In genomic region chr20:2476742-2477615, GRCh38 we compare ENCODE assay signal across 20 cellular contexts. TPM values are rescaled to one million over a fixed set of nuclear protein-coding genes. Genes with fewer than 3 reads are reported as not detected.
DNase-seq lines count a peak whose midpoint lies in the region; ATAC-seq and TF ChIP-seq lines count a peak whose summit lies in the region.
"Had no signal": no experiment of that assay in that cellular context is flagged by ENCODE, and none has a peak within 500 bp of the region (broad histone marks: within the 10 kb centered on the region; RNA-seq: fewer than 3 reads in every experiment).

No MANE protein-coding gene starts in this region.

- no peaks in the 10 kb centered on the region for H3K9me2 ChIP-seq in DOHH2 (replicated peaks; ENCODE audit: control insufficient read depth, low read length)

- H3K4me1 ChIP-seq in DOHH2 (ENCODE audit: control insufficient read depth, low read length) = peaks cover 43% of the 10 kb centered on the region
- H3K4me1 ChIP-seq in right lobe of liver = peaks cover 0 to 16% (median 5%) of the 10 kb centered on the region in 4 donors
- no peaks in the 10 kb centered on the region for H3K4me1 ChIP-seq in prostate gland (replicated peaks)
- H3K4me1 ChIP-seq: body of pancreas, parathyroid adenoma had no signal

- peaks cover 34% of the 10 kb centered on the region for H3K4me1 Mint-ChIP-seq in HFFc6 (ENCODE audit: low read depth)

- H3K36me3 ChIP-seq in DOHH2 (ENCODE audit: control insufficient read depth, low read length) = peaks cover 21% of the 10 kb centered on the region
- peaks cover 3% of the 10 kb centered on the region for H3K36me3 ChIP-seq in WERI-Rb-1
- H3K36me3 ChIP-seq in right lobe of liver = peaks cover 0 to 2% (median under 1%) of the 10 kb centered on the region in 4 donors
- no peaks in the 10 kb centered on the region for H3K36me3 ChIP-seq in prostate gland

- DNase-seq in HFFc6 = no peak
- no peak for DNase-seq in WERI-Rb-1
- DNase-seq in right lobe of liver = no peak
- DNase-seq in prostate gland (ENCODE audit: low spot score) = no peak
- DNase-seq: activated CD4-positive, CD25-positive, alpha-beta regulatory T cell; activated CD8-positive, alpha-beta memory T cell treated with anti-CD3 and anti-CD28 coated beads, Interleukin-2, amount 10 ng/mL, durations not matched to agents 7 days and 5 days; activated naive CD4-positive, alpha-beta T cell treated with anti-CD3 and anti-CD28 coated beads, Interleukin-2, amount 10 ng/mL, durations not matched to agents 7 days and 5 days; body of pancreas; C1 segment of cervical spinal cord; left colon; NCI-H1105 treated with DMSO at 0.1 percent for 48 hours; NCI-H345; stimulated activated CD4-positive, alpha-beta T cell treated with anti-CD3 and anti-CD28 coated beads, Interleukin-15, amount 100 ng/mL, for 24 hours had no signal

- no peak overlapping the region for H3K4me3 Mint-ChIP-seq in HFFc6
- H3K4me3 Mint-ChIP-seq: activated CD8-positive, alpha-beta memory T cell treated with anti-CD3 and anti-CD28 coated beads, Interleukin-2, amount 10 ng/mL, durations not matched to agents 7 days and 5 days; activated naive CD4-positive, alpha-beta T cell treated with anti-CD3 and anti-CD28 coated beads, Interleukin-2, amount 10 ng/mL, durations not matched to agents 7 days and 5 days had no signal

- TF ChIP-seq POLR2A in right lobe of liver (IDR thresholded peaks at IDR 0.05) = no peak
- TF ChIP-seq POLR2A in prostate gland (IDR thresholded peaks at IDR 0.05) = no peak

- H3K9me3 ChIP-seq in DOHH2 (ENCODE audit: control insufficient read depth, insufficient read depth, low read length) (no peaks in the 10 kb centered on the region), WERI-Rb-1 (ENCODE audit: severe bottlenecking) (no peaks in the 10 kb centered on the region), right lobe of liver (no peaks in the 10 kb centered on the region), prostate gland (no peaks in the 10 kb centered on the region)
- H3K9me3 ChIP-seq: body of pancreas had no signal

- ATAC-seq in right lobe of liver (peak; percentile 54 to 80 (median 72)), GM19023 (IDR thresholded peaks at IDR 0.05; ENCODE audit: unreplicated experiment) (no peak), GM21619 (IDR thresholded peaks at IDR 0.05; ENCODE audit: unreplicated experiment) (no peak), HG02798 (IDR thresholded peaks at IDR 0.05; ENCODE audit: poor library complexity, unreplicated experiment) (no peak)
- ATAC-seq: activated CD8-positive, alpha-beta memory T cell treated with anti-CD3 and anti-CD28 coated beads, Interleukin-2, amount 10 ng/mL, durations not matched to agents 7 days and 5 days; body of pancreas; left colon; SK-N-SH treated with all-trans-retinoic acid at 6 μM for 48 hours had no signal

- no peaks in the 10 kb centered on the region for H4K20me1 ChIP-seq in DOHH2 (ENCODE audit: control insufficient read depth, insufficient read depth, low read depth, low read length)

- TF ChIP-seq CTCF in DOHH2 (IDR thresholded peaks at IDR 0.05; ENCODE audit: low read depth, low read length, poor library complexity, severe bottlenecking) (peak; percentile 52), HFFc6 (IDR thresholded peaks at IDR 0.05) (peak; percentile 35; the same call in 1 of the 2 replicates), WERI-Rb-1 (IDR thresholded peaks at IDR 0.05; ENCODE audit: low read depth, low read length) (peak; percentile 36; the same call in 1 of the 2 replicates), right lobe of liver (IDR thresholded peaks at IDR 0.05) (peak in 3 of 4 donors; percentile 25 to 58 (median 47)), prostate gland (IDR thresholded peaks at IDR 0.05) (no peak)

- H3K36me3 Mint-ChIP-seq in HFFc6 (ENCODE audit: low read depth) = peaks cover 39% of the 10 kb centered on the region

- peaks cover 18% of the 10 kb centered on the region for H3F3A ChIP-seq in DOHH2 (ENCODE audit: control insufficient read depth, insufficient read depth)

- H3K4me3 ChIP-seq in DOHH2 (ENCODE audit: low read length) (no peak overlapping the region), WERI-Rb-1 (ENCODE audit: low read depth, low read length) (no peak overlapping the region), right lobe of liver (no peak overlapping the region), prostate gland (no peak overlapping the region)
- H3K4me3 ChIP-seq: body of pancreas had no signal

- H3K4me2 ChIP-seq in DOHH2 (ENCODE audit: low read length) = no peak overlapping the region

- no peaks in the 10 kb centered on the region for H3K27me3 ChIP-seq in DOHH2 (ENCODE audit: control insufficient read depth, low read length)
- no peaks in the 10 kb centered on the region for H3K27me3 ChIP-seq in WERI-Rb-1 (ENCODE audit: insufficient read depth, low read depth, severe bottlenecking)
- no peaks in the 10 kb centered on the region for H3K27me3 ChIP-seq in right lobe of liver
- H3K27me3 ChIP-seq in prostate gland (replicated peaks; ENCODE audit: insufficient read depth) = no peaks in the 10 kb centered on the region
- H3K27me3 ChIP-seq: body of pancreas had no signal

- H3K27ac Mint-ChIP-seq in HFFc6 = no peak overlapping the region
- H3K27ac Mint-ChIP-seq: activated CD8-positive, alpha-beta memory T cell treated with anti-CD3 and anti-CD28 coated beads, Interleukin-2, amount 10 ng/mL, durations not matched to agents 7 days and 5 days; activated naive CD4-positive, alpha-beta T cell treated with anti-CD3 and anti-CD28 coated beads, Interleukin-2, amount 10 ng/mL, durations not matched to agents 7 days and 5 days had no signal

- no peaks in the 10 kb centered on the region; the same call in 1 of the 2 replicates for H3K27me3 Mint-ChIP-seq in HFFc6 (ENCODE audit: insufficient read depth)
- H3K27me3 Mint-ChIP-seq: activated CD8-positive, alpha-beta memory T cell treated with anti-CD3 and anti-CD28 coated beads, Interleukin-2, amount 10 ng/mL, durations not matched to agents 7 days and 5 days; activated naive CD4-positive, alpha-beta T cell treated with anti-CD3 and anti-CD28 coated beads, Interleukin-2, amount 10 ng/mL, durations not matched to agents 7 days and 5 days had no signal

- no peaks in the 10 kb centered on the region for H3K9me3 Mint-ChIP-seq in HFFc6

- peaks cover 13% of the 10 kb centered on the region for H3K79me2 ChIP-seq in DOHH2 (ENCODE audit: control insufficient read depth, low read length)
- H3K79me2 ChIP-seq: parathyroid adenoma had no signal

- 57% methylated on average over 5 of the region's 5 CpGs for WGBS in right lobe of liver (ENCODE audit: insufficient coverage, low coverage, low lambda C conversion rate, missing lambda C conversion rate)
- WGBS in prostate gland = 83% methylated on average over 5 of the region's 5 CpGs

- intact Hi-C loops in right lobe of liver (cut with DNase I) (no loop called here), prostate gland (cut with DNase I) (no loop called here)

- H3K27ac ChIP-seq in DOHH2 (ENCODE audit: low read depth, low read length) (no peak overlapping the region), WERI-Rb-1 (no peak overlapping the region), right lobe of liver (peak overlapping the region in 2 of 3 donors; percentile 58 to 62), prostate gland (no peak overlapping the region)
- H3K27ac ChIP-seq: body of pancreas, parathyroid adenoma had no signal

RNA-seq across cellular contexts. Expression of gene SNRPB, which starts 6.4 kb away (rescaled TPM):
- total RNA-seq in HFFc6 (2021; fragmentation: NEBNext Ultra II Directional; extraction: Animal tissue kit (Norgen Biotek cat#: 25700)) = 100 to 1,000 TPM; 155 to 240 (median 208) TPM
- total RNA-seq in right lobe of liver (100 to 1,000 TPM in 1 of 6 experiments, 10 to 100 TPM in 5; 25.4 to 105 (median 48.1) TPM), prostate gland (100 to 1,000 TPM; 215 to 294 TPM)

RNA-seq across cellular contexts. Expression of gene ZNF343, which starts 31.7 kb away (rescaled TPM):
- 1 to 10 TPM; 6.4 to 9.4 (median 8.8) TPM for total RNA-seq in HFFc6 (2021; fragmentation: NEBNext Ultra II Directional; extraction: Animal tissue kit (Norgen Biotek cat#: 25700))
- total RNA-seq in right lobe of liver (1 to 10 TPM; 3.9 to 7.3 (median 6.0) TPM), prostate gland (10 to 100 TPM in 1 of 2 donors, 1 to 10 TPM in 1; 8.0 to 10.4 TPM)

RNA-seq across cellular contexts. Expression of gene TMC2, which starts 59.4 kb away (rescaled TPM):
- total RNA-seq in HFFc6 (2021; fragmentation: NEBNext Ultra II Directional; extraction: Animal tissue kit (Norgen Biotek cat#: 25700)) = not detected
- total RNA-seq in right lobe of liver (not detected), prostate gland (under 1 TPM in 1 of 2 donors, not detected in 1; 0.23 TPM)
- total RNA-seq: activated CD8-positive, alpha-beta memory T cell treated with anti-CD3 and anti-CD28 coated beads, Interleukin-2, amount 10 ng/mL, durations not matched to agents 7 days and 5 days; dermis microvascular lymphatic vessel endothelial cell; left colon had no signal

Comparison
In these comparisons a context has a peak if more than half of its experiments do, and no peak if none do; other contexts are left out.
1. H3K27ac ChIP-seq: peak in right lobe of liver (2 of 3); none in DOHH2 (single experiment), WERI-Rb-1 (single experiment) and prostate gland (0 of 2).
2. CTCF ChIP-seq: peak in DOHH2 (single experiment), HFFc6 (single experiment), WERI-Rb-1 (single experiment) and right lobe of liver (3 of 4); none in prostate gland (0 of 4).
3. ATAC-seq: peak in right lobe of liver (4 of 4); none in GM19023 (single experiment), GM21619 (single experiment) and HG02798 (single experiment).